In genomic region chr16:67514382-67514828, GRCh38 we compare ENCODE assay signal across 1 cellular context.
TF ChIP-seq lines count a peak whose summit lies in the region.

No MANE protein-coding gene starts in this region.

TF ChIP-seq in H1, 55 proteins besides CTCF, POLR2A, EP300 and RAD21:
- TF ChIP-seq RFX5 (IDR thresholded peaks at IDR 0.05; ENCODE audit: borderline replicate concordance, low read depth, low read length) (no peak), CTBP2 (IDR thresholded peaks at IDR 0.05; ENCODE audit: borderline replicate concordance, insufficient read depth, insufficient read length, low read length) (no peak), TBP (IDR thresholded peaks at IDR 0.05; ENCODE audit: low read depth, low read length) (no peak), USF2 (IDR thresholded peaks at IDR 0.05; ENCODE audit: low read length) (no peak), ASH2L (IDR thresholded peaks at IDR 0.05; ENCODE audit: low read length) (no peak), RBBP5 (IDR thresholded peaks at IDR 0.05; ENCODE audit: borderline replicate concordance, low read depth, low read length) (no peak), SIX5 (IDR thresholded peaks at IDR 0.05; ENCODE audit: low read depth, low read length) (no peak), SAP30 (IDR thresholded peaks at IDR 0.05; ENCODE audit: insufficient read depth, insufficient replicate concordance, low read length) (no peak), SP2 (IDR thresholded peaks at IDR 0.05; ENCODE audit: low read length) (no peak)
- TF ChIP-seq, protein P1, sequence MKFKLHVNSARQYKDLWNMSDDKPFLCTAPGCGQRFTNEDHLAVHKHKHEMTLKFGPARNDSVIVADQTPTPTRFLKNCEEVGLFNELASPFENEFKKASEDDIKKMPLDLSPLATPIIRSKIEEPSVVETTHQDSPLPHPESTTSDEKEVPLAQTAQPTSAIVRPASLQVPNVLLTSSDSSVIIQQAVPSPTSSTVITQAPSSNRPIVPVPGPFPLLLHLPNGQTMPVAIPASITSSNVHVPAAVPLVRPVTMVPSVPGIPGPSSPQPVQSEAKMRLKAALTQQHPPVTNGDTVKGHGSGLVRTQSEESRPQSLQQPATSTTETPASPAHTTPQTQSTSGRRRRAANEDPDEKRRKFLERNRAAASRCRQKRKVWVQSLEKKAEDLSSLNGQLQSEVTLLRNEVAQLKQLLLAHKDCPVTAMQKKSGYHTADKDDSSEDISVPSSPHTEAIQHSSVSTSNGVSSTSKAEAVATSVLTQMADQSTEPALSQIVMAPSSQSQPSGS (IDR thresholded peaks at IDR 0.05; ENCODE audit: low read length): no peak
